Comparison of ENCODE assay signal across 1 cellular context in the genomic region with DNA sequence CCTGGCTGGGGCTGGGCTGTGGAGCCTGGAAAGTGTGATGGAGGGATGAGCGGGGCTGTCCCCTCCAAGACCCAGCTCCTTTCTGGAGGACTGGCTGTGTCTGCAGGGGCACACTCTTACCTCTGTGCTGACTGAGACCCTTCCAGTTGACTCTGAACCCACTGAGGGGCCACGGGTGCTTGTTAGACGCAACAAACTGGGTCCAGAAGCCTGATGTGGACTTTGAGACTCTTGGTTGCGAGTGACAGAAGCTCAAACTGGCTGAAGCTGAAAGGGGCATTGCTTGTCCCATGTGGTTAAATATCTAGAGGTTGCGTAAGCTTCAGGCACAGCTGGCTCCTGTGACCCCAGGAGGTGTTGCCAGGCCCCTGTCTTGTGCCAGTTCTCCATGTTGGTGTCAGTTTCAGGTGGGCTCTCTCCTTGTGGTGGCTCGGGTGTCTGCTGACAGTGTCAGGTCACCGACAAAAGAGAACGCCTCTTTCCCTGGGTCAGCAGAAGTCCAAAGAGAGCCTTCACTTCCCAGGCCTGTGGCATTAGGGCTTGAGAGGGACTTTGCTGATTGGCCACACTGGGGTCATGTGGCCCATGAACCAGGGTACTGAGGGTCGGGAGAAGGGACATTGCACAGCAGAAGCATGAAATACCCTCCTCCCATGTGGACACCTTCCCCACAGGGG.
TF ChIP-seq lines count a peak whose summit lies in the region.

No MANE protein-coding gene starts in this region.

TF ChIP-seq in HepG2, 621 proteins besides CTCF, POLR2A, EP300 and RAD21 (continued from another document and continues in another):
- TF ChIP-seq, protein P1, sequence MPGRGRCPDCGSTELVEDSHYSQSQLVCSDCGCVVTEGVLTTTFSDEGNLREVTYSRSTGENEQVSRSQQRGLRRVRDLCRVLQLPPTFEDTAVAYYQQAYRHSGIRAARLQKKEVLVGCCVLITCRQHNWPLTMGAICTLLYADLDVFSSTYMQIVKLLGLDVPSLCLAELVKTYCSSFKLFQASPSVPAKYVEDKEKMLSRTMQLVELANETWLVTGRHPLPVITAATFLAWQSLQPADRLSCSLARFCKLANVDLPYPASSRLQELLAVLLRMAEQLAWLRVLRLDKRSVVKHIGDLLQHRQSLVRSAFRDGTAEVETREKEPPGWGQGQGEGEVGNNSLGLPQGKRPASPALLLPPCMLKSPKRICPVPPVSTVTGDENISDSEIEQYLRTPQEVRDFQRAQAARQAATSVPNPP (CRISPR knock-in tag; IDR thresholded peaks at IDR 0.05): no peak
- TF ChIP-seq ZNF629 (CRISPR knock-in tag; conservative IDR thresholded peaks at IDR 0.05): peak; percentile 16; the same call in 1 of the 2 replicates
- TF ChIP-seq, protein P2, sequence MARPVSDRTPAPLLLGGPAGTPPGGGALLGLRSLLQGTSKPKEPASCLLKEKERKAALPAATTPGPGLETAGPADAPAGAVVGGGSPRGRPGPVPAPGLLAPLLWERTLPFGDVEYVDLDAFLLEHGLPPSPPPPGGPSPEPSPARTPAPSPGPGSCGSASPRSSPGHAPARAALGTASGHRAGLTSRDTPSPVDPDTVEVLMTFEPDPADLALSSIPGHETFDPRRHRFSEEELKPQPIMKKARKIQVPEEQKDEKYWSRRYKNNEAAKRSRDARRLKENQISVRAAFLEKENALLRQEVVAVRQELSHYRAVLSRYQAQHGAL (CRISPR knock-in tag; IDR thresholded peaks at IDR 0.05; ENCODE audit: not compliant biosample characterization): no peak
- TF ChIP-seq MYNN (CRISPR knock-in tag; IDR thresholded peaks at IDR 0.05; ENCODE audit: low read depth): no peak
- no peak for TF ChIP-seq ZNF207 (IDR thresholded peaks at IDR 0.05; ENCODE audit: borderline replicate concordance)
- TF ChIP-seq RFXAP (CRISPR knock-in tag; IDR thresholded peaks at IDR 0.05; ENCODE audit: borderline replicate concordance): peak; percentile 70; the same call in 1 of the 2 replicates
- TF ChIP-seq, protein P3, sequence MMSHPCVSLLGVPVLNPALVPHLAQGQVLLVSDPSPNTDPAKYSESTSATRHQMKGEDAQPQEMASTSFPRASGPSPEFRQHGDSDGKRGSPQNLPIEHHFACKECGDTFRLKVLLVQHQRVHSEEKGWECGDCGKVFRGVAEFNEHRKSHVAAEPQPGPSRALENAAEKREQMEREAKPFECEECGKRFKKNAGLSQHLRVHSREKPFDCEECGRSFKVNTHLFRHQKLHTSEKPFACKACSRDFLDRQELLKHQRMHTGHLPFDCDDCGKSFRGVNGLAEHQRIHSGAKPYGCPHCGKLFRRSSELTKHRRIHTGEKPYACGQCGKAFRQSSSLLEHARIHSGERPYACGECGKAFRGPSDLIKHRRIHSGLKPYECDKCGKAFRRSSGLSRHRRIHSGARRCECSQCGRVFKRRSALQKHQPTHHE (CRISPR knock-in tag; IDR thresholded peaks at IDR 0.05; ENCODE audit: borderline replicate concordance): no peak
- no peak for TF ChIP-seq ZSCAN29 (CRISPR knock-in tag; conservative IDR thresholded peaks at IDR 0.05)
- no peak for TF ChIP-seq KLF16 (CRISPR knock-in tag; IDR thresholded peaks at IDR 0.05)
- TF ChIP-seq, protein P4, sequence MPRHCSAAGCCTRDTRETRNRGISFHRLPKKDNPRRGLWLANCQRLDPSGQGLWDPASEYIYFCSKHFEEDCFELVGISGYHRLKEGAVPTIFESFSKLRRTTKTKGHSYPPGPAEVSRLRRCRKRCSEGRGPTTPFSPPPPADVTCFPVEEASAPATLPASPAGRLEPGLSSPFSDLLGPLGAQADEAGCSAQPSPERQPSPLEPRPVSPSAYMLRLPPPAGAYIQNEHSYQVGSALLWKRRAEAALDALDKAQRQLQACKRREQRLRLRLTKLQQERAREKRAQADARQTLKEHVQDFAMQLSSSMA (CRISPR knock-in tag; IDR thresholded peaks at IDR 0.05): 0 out of 2 replicates have a peak, but pooled peaks have one; percentile 55
- no peak for TF ChIP-seq ZNF841 (CRISPR knock-in tag; IDR thresholded peaks at IDR 0.05; ENCODE audit: borderline replicate concordance)
- peak; percentile 97 for TF ChIP-seq CEBPB (IDR thresholded peaks at IDR 0.05; ENCODE audit: borderline replicate concordance, low read depth, low read length)
- TF ChIP-seq, protein P5, sequence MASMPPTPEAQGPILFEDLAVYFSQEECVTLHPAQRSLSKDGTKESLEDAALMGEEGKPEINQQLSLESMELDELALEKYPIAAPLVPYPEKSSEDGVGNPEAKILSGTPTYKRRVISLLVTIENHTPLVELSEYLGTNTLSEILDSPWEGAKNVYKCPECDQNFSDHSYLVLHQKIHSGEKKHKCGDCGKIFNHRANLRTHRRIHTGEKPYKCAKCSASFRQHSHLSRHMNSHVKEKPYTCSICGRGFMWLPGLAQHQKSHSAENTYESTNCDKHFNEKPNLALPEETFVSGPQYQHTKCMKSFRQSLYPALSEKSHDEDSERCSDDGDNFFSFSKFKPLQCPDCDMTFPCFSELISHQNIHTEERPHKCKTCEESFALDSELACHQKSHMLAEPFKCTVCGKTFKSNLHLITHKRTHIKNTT (CRISPR knock-in tag; IDR thresholded peaks at IDR 0.05): no peak
- peak; percentile 27; the same call in 1 of the 2 replicates for TF ChIP-seq TSC22D2 (CRISPR knock-in tag; IDR thresholded peaks at IDR 0.05; ENCODE audit: borderline replicate concordance)
- no peak for TF ChIP-seq PAWR (CRISPR knock-in tag; IDR thresholded peaks at IDR 0.05; ENCODE audit: borderline replicate concordance)
- peak; percentile 66; the same call in 1 of the 2 replicates for TF ChIP-seq NFYB (CRISPR knock-in tag; IDR thresholded peaks at IDR 0.05)
- peak; percentile 69; the same call in 1 of the 2 replicates for TF ChIP-seq SIN3A (IDR thresholded peaks at IDR 0.05; ENCODE audit: borderline replicate concordance, low read depth, low read length)
- TF ChIP-seq SSRP1 (CRISPR knock-in tag; IDR thresholded peaks at IDR 0.05): 0 out of 2 replicates have a peak, but pooled peaks have one; percentile 69
- no peak; the same call in 1 of the 2 replicates for TF ChIP-seq POGZ (CRISPR knock-in tag; IDR thresholded peaks at IDR 0.05)
- 0 out of 2 replicates have a peak, but pooled peaks have one; percentile 81 for TF ChIP-seq NFKBIZ (CRISPR knock-in tag; IDR thresholded peaks at IDR 0.05)
- no peak for TF ChIP-seq NFRKB (IDR thresholded peaks at IDR 0.05)
- no peak for TF ChIP-seq ZFP36 (IDR thresholded peaks at IDR 0.05; ENCODE audit: borderline replicate concordance, low read depth, low read length, partially characterized antibody)
- no peak for TF ChIP-seq HMGA1 (CRISPR knock-in tag; conservative IDR thresholded peaks at IDR 0.05)
- TF ChIP-seq ZNF501 (CRISPR knock-in tag; IDR thresholded peaks at IDR 0.05): peak; percentile 79; the same call in 1 of the 2 replicates
- TF ChIP-seq, protein P6, sequence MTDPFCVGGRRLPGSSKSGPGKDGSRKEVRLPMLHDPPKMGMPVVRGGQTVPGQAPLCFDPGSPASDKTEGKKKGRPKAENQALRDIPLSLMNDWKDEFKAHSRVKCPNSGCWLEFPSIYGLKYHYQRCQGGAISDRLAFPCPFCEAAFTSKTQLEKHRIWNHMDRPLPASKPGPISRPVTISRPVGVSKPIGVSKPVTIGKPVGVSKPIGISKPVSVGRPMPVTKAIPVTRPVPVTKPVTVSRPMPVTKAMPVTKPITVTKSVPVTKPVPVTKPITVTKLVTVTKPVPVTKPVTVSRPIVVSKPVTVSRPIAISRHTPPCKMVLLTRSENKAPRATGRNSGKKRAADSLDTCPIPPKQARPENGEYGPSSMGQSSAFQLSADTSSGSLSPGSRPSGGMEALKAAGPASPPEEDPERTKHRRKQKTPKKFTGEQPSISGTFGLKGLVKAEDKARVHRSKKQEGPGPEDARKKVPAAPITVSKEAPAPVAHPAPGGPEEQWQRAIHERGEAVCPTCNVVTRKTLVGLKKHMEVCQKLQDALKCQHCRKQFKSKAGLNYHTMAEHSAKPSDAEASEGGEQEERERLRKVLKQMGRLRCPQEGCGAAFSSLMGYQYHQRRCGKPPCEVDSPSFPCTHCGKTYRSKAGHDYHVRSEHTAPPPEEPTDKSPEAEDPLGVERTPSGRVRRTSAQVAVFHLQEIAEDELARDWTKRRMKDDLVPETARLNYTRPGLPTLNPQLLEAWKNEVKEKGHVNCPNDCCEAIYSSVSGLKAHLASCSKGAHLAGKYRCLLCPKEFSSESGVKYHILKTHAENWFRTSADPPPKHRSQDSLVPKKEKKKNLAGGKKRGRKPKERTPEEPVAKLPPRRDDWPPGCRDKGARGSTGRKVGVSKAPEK (CRISPR knock-in tag; IDR thresholded peaks at IDR 0.05; ENCODE audit: borderline replicate concordance): no peak
- TF ChIP-seq ZNF510 (CRISPR knock-in tag; IDR thresholded peaks at IDR 0.05; ENCODE audit: low read depth): no peak
- peak; percentile 97 for TF ChIP-seq HNF4A (CRISPR knock-in tag; IDR thresholded peaks at IDR 0.05)
- TF ChIP-seq, protein P7, sequence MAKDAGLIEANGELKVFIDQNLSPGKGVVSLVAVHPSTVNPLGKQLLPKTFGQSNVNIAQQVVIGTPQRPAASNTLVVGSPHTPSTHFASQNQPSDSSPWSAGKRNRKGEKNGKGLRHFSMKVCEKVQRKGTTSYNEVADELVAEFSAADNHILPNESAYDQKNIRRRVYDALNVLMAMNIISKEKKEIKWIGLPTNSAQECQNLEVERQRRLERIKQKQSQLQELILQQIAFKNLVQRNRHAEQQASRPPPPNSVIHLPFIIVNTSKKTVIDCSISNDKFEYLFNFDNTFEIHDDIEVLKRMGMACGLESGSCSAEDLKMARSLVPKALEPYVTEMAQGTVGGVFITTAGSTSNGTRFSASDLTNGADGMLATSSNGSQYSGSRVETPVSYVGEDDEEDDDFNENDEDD (CRISPR knock-in tag; IDR thresholded peaks at IDR 0.05; ENCODE audit: borderline replicate concordance): no peak
- TF ChIP-seq, protein P8, sequence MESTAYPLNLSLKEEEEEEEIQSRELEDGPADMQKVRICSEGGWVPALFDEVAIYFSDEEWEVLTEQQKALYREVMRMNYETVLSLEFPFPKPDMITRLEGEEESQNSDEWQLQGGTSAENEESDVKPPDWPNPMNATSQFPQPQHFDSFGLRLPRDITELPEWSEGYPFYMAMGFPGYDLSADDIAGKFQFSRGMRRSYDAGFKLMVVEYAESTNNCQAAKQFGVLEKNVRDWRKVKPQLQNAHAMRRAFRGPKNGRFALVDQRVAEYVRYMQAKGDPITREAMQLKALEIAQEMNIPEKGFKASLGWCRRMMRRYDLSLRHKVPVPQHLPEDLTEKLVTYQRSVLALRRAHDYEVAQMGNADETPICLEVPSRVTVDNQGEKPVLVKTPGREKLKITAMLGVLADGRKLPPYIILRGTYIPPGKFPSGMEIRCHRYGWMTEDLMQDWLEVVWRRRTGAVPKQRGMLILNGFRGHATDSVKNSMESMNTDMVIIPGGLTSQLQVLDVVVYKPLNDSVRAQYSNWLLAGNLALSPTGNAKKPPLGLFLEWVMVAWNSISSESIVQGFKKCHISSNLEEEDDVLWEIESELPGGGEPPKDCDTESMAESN (CRISPR knock-in tag; conservative IDR thresholded peaks at IDR 0.05): peak; percentile 77; the same call in 1 of the 2 replicates
- TF ChIP-seq MIER3 (CRISPR knock-in tag; IDR thresholded peaks at IDR 0.05; ENCODE audit: borderline replicate concordance): peak; percentile 45; the same call in 1 of the 2 replicates
- TF ChIP-seq, protein P9, sequence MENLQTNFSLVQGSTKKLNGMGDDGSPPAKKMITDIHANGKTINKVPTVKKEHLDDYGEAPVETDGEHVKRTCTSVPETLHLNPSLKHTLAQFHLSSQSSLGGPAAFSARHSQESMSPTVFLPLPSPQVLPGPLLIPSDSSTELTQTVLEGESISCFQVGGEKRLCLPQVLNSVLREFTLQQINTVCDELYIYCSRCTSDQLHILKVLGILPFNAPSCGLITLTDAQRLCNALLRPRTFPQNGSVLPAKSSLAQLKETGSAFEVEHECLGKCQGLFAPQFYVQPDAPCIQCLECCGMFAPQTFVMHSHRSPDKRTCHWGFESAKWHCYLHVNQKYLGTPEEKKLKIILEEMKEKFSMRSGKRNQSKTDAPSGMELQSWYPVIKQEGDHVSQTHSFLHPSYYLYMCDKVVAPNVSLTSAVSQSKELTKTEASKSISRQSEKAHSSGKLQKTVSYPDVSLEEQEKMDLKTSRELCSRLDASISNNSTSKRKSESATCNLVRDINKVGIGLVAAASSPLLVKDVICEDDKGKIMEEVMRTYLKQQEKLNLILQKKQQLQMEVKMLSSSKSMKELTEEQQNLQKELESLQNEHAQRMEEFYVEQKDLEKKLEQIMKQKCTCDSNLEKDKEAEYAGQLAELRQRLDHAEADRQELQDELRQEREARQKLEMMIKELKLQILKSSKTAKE (CRISPR knock-in tag; IDR thresholded peaks at IDR 0.05; ENCODE audit: borderline replicate concordance): no peak
- TF ChIP-seq SOX5 (CRISPR knock-in tag; IDR thresholded peaks at IDR 0.05; ENCODE audit: borderline replicate concordance): peak; percentile 44; the same call in 1 of the 2 replicates
- no peak for TF ChIP-seq PTBP1 (IDR thresholded peaks at IDR 0.05; ENCODE audit: low read depth, low read length, poor library complexity, severe bottlenecking)
- peak; percentile 79; the same call in 1 of the 2 replicates for TF ChIP-seq HOXA3 (CRISPR knock-in tag; IDR thresholded peaks at IDR 0.05)
- TF ChIP-seq SCMH1 (CRISPR knock-in tag; IDR thresholded peaks at IDR 0.05; ENCODE audit: borderline replicate concordance): no peak
- peak; percentile 45; the same call in 1 of the 2 replicates for TF ChIP-seq ZMYM4 (CRISPR knock-in tag; IDR thresholded peaks at IDR 0.05)
- TF ChIP-seq, protein P10, sequence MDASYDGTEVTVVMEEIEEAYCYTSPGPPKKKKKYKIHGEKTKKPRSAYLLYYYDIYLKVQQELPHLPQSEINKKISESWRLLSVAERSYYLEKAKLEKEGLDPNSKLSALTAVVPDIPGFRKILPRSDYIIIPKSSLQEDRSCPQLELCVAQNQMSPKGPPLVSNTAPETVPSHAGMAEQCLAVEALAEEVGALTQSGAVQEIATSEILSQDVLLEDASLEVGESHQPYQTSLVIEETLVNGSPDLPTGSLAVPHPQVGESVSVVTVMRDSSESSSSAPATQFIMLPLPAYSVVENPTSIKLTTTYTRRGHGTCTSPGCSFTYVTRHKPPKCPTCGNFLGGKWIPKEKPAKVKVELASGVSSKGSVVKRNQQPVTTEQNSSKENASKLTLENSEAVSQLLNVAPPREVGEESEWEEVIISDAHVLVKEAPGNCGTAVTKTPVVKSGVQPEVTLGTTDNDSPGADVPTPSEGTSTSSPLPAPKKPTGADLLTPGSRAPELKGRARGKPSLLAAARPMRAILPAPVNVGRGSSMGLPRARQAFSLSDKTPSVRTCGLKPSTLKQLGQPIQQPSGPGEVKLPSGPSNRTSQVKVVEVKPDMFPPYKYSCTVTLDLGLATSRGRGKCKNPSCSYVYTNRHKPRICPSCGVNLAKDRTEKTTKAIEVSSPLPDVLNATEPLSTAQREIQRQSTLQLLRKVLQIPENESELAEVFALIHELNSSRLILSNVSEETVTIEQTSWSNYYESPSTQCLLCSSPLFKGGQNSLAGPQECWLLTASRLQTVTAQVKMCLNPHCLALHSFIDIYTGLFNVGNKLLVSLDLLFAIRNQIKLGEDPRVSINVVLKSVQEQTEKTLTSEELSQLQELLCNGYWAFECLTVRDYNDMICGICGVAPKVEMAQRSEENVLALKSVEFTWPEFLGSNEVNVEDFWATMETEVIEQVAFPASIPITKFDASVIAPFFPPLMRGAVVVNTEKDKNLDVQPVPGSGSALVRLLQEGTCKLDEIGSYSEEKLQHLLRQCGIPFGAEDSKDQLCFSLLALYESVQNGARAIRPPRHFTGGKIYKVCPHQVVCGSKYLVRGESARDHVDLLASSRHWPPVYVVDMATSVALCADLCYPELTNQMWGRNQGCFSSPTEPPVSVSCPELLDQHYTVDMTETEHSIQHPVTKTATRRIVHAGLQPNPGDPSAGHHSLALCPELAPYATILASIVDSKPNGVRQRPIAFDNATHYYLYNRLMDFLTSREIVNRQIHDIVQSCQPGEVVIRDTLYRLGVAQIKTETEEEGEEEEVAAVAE (CRISPR knock-in tag; IDR thresholded peaks at IDR 0.05; ENCODE audit: borderline replicate concordance): no peak
